Comparison of ENCODE assay signal across 8 cellular contexts in genomic region chr1:177780096-177780700, GRCh38.
DNase-seq lines count a peak whose midpoint lies in the region; ATAC-seq, FAIRE-seq and TF ChIP-seq lines count a peak whose summit lies in the region.

No MANE protein-coding gene starts in this region.

- WGBS in neuronal stem cell (ENCODE audit: extremely low coverage in 2 of 2, insufficient read length in 2 of 2, insufficient replicate concordance in 1 of 2), 2 donors = no CpG with 5 or more reads among the region's 5 CpGs

- H3K36me3 ChIP-seq in brain microvascular endothelial cell (replicated peaks) (no peaks in the 10 kb centered on the region), neuronal stem cell (replicated peaks in 1 of 2; ENCODE audit: control insufficient read depth in 2 of 2, insufficient read depth in 2 of 2, low read length in 2 of 2) (no peaks in the 10 kb centered on the region)

- H3K4me2 ChIP-seq in neuronal stem cell (ENCODE audit: insufficient read depth, low read length, poor library complexity, severe bottlenecking) = no peak overlapping the region

- H3K4me3 ChIP-seq in brain microvascular endothelial cell (ENCODE audit: low read depth, low read length) = no peak overlapping the region
- H3K4me3 ChIP-seq in neuronal stem cell (ENCODE audit: low read length in 2 of 2) = no peak overlapping the region

- H2BK15ac ChIP-seq in neuronal stem cell (ENCODE audit: low read length) = no peak overlapping the region

- in situ Hi-C loops in brain microvascular endothelial cell (cut with HindIII; ENCODE audit: low pct_ligation_motif_present, low sequenced_read_pairs) = no loop called here

- TF ChIP-seq CTCF in brain microvascular endothelial cell (IDR thresholded peaks at IDR 0.05; ENCODE audit: low read depth, low read length, missing control alignments) = peak; percentile 68

- H2BK120ac ChIP-seq in neuronal stem cell (ENCODE audit: low read depth, low read length) = no peak overlapping the region

- no peak overlapping the region for H3K9ac ChIP-seq in neuronal stem cell (ENCODE audit: low read depth, low read length, poor library complexity)

- DNase-seq in COLO668 (lab: John Stamatoyannopoulos, UW; ENCODE audit: unreplicated experiment) = peak; percentile 24
- peak; percentile 20 for DNase-seq in H54 (ENCODE audit: insufficient read length, low spot score)
- peak; percentile 49 for DNase-seq in NCI-H345 (lab: John Stamatoyannopoulos, UW)
- peak; percentile 52 for DNase-seq in brain microvascular endothelial cell
- no peak for DNase-seq in left lobe of liver (ENCODE audit: low spot score)
- DNase-seq in HK-2 (ENCODE audit: unreplicated experiment) = no peak
- DNase-seq in neuronal stem cell (ENCODE audit: low spot score) = no peak
- DNase-seq in ureter (ENCODE audit: low spot score) = no peak

- no peaks in the 10 kb centered on the region for H3K27me3 ChIP-seq in brain microvascular endothelial cell (replicated peaks)
- no peaks in the 10 kb centered on the region for H3K27me3 ChIP-seq in neuronal stem cell (ENCODE audit: control insufficient read depth in 3 of 3, insufficient read depth in 3 of 3, low read depth in 1 of 3, low read length in 3 of 3)

- no peak overlapping the region for H2AFZ ChIP-seq in neuronal stem cell (ENCODE audit: low read length)

- H3K23ac ChIP-seq in neuronal stem cell (ENCODE audit: low read depth, low read length, poor library complexity) = no peak overlapping the region

- H3K4me1 ChIP-seq in neuronal stem cell (ENCODE audit: control insufficient read depth in 2 of 2, insufficient read depth in 1 of 2, low read depth in 1 of 2, low read length in 2 of 2) = peaks cover 0 to 15% of the 10 kb centered on the region in 2 donors

- H3K27ac ChIP-seq in brain microvascular endothelial cell (no peak overlapping the region), neuronal stem cell (replicated peaks; ENCODE audit: low read length) (no peak overlapping the region)

- no peak overlapping the region for H4K8ac ChIP-seq in neuronal stem cell (ENCODE audit: low read depth, low read length)

- no peak overlapping the region for H3K4ac ChIP-seq in neuronal stem cell (ENCODE audit: low read length)

- peak; percentile 94 for ATAC-seq in left lobe of liver

- H3K79me1 ChIP-seq in neuronal stem cell (ENCODE audit: low read depth, low read length) = no peaks in the 10 kb centered on the region

- H2AK5ac ChIP-seq in neuronal stem cell (ENCODE audit: low read depth, low read length) = no peak overlapping the region

- no peak overlapping the region for H3K14ac ChIP-seq in neuronal stem cell (ENCODE audit: low read length)

- H2BK12ac ChIP-seq in neuronal stem cell (ENCODE audit: low read length) = no peak overlapping the region

- FAIRE-seq in H54 (lab: Jason Lieb, UNC) = no peak

- TF ChIP-seq POLR2A in H54 (IDR thresholded peaks at IDR 0.05; ENCODE audit: low read depth, low read length) = no peak

- no peaks in the 10 kb centered on the region for H3K9me3 ChIP-seq in neuronal stem cell (replicated peaks in 1 of 2; ENCODE audit: control insufficient read depth in 2 of 2, insufficient read depth in 1 of 2, low read depth in 1 of 2, low read length in 2 of 2)

- no peak overlapping the region for H3K18ac ChIP-seq in neuronal stem cell (ENCODE audit: low read length)

- H4K91ac ChIP-seq in neuronal stem cell (ENCODE audit: low read depth, low read length, poor library complexity) = no peak overlapping the region

- no peak overlapping the region for H2BK5ac ChIP-seq in neuronal stem cell (ENCODE audit: low read length)

Comparison
In these comparisons a context has a peak if more than half of its experiments do, and no peak if none do; other contexts are left out.
1. DNase-seq: peak in COLO668 (single experiment), H54 (single experiment), NCI-H345 (single experiment) and brain microvascular endothelial cell (single experiment); none in left lobe of liver (single experiment), HK-2 (single experiment), neuronal stem cell (single experiment) and ureter (single experiment).